8 cellular contexts compared by ENCODE assay signal in the genomic region with DNA sequence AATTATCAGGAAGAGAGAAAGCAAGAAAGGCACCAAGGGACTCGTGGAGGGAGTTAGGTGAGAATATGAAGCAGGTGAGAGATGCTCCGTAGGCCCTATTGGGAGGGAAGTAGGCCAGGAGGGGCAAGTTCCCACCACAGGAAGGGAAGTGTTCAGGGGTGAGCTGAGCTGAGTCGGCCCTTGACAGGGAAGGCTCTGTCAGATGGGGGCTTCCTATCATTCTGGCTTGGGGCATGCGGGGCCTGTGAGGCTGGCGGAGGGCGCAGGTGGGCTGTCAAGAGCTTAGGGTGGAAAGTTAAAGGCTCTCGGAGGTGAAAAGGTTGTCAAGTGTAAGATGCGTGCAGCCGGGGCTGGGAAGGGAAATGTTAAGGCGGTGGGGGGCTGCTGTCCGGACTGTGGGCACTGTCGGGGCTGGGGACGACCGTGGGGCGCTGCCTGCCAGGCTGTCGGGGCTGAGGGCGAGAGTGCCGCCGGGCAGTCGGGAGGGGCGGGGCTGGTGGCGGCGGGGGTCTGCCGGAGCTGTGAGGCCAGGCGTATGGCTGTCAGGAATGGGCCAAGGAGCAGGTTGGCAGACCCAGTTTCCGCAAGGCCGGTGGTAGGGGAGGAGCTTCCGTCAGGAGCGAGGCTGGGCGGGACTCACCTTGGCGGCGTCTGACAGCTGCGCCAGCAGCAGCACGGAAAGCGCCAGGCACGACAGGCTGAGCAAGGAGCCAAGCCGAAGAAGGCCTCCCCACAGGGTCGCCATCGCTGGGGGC. TPM values are rescaled to one million over a fixed set of nuclear protein-coding genes. Genes with fewer than 3 reads are reported as not detected.
A peak's percentile ranks its signal among the peaks of the same experiment; 100 is the strongest.
DNase-seq lines count a peak whose midpoint lies in the region; ATAC-seq, FAIRE-seq and TF ChIP-seq lines count a peak whose summit lies in the region.

No MANE protein-coding gene starts in this region.

- H3K4me3 ChIP-seq in small intestine (ENCODE audit: low read depth in 1 of 2, low read length in 2 of 2): peak overlapping the region; percentile 70 to 73

- peak; percentile 86 for DNase-seq in GM13976 (ENCODE audit: low spot score)
- peak; percentile 72 for DNase-seq in NCI-H128 (lab: John Stamatoyannopoulos, UW; ENCODE audit: unreplicated experiment)
- peak; percentile 55 for DNase-seq in T-helper 22 cell (ENCODE audit: low read depth)
- peak; percentile 88 for DNase-seq in astrocyte of the hippocampus (ENCODE audit: low read depth, low spot score)
- peak; percentile 51 for DNase-seq in iPS DF 4.7 (ENCODE audit: extremely low read depth, low spot score)
- DNase-seq in small intestine: peak; percentile 89
- no peak for DNase-seq in GOT3 (lab: John Stamatoyannopoulos, UW)

- no peak for FAIRE-seq in small intestine (lab: Jason Lieb, UNC)

- ATAC-seq in HG02763 (IDR thresholded peaks at IDR 0.05; ENCODE audit: unreplicated experiment): peak; percentile 62

- TF ChIP-seq CTCF in GM13976 (IDR thresholded peaks at IDR 0.05; ENCODE audit: borderline replicate concordance, control extremely low read depth, extremely low read depth, insufficient read depth, missing control alignments): no peak

- no peaks in the 10 kb centered on the region for H3K27me3 ChIP-seq in small intestine (ENCODE audit: control insufficient read depth in 2 of 2, insufficient read depth in 2 of 2, low read length in 2 of 2)

- no peaks in the 10 kb centered on the region for H3K36me3 ChIP-seq in small intestine (ENCODE audit: control insufficient read depth in 2 of 2, insufficient read depth in 2 of 2, low read length in 2 of 2)

- peaks cover 0 to 6% of the 10 kb centered on the region in 2 donors for H3K4me1 ChIP-seq in small intestine (ENCODE audit: control insufficient read depth in 2 of 2, insufficient read depth in 1 of 2, low read depth in 1 of 2, low read length in 1 of 2)

- H3K27ac ChIP-seq in small intestine (ENCODE audit: low read depth in 1 of 2, low read length in 1 of 2): peak overlapping the region; percentile 96 to 99

- 0 to 2% (median 2%) methylated on average over 28 to 39 of the region's 39 CpGs for WGBS in small intestine, 3 donors

- no peaks in the 10 kb centered on the region for H3K9me3 ChIP-seq in small intestine (ENCODE audit: control insufficient read depth, low read depth)

- in situ Hi-C loops in GM13976 (cut with MboI; ENCODE audit: low sequenced_read_pairs, unreplicated experiment): no loop called here

RNA-seq across cellular contexts. Expression of a gene that starts 0.5 kb away (rescaled TPM):
- 10 to 100 TPM; 31.3 to 45.7 (median 45.4) TPM for polyA plus RNA-seq in small intestine

RNA-seq across cellular contexts. Expression of a gene that starts 20.9 kb away (rescaled TPM):
- not detected for polyA plus RNA-seq in small intestine

RNA-seq across cellular contexts. Expression of a gene that starts 31.0 kb away (rescaled TPM):
- not detected for polyA plus RNA-seq in small intestine

RNA-seq across cellular contexts. Expression of a gene that starts 40.1 kb away (rescaled TPM):
- under 1 TPM in 1 of 3 donors, not detected in 2; 0.70 TPM for polyA plus RNA-seq in small intestine

RNA-seq across cellular contexts. Expression of a gene that starts 52.8 kb away (rescaled TPM):
- polyA plus RNA-seq in small intestine: 10 to 100 TPM; 11.6 to 24.4 (median 16.2) TPM
